In genomic region chr4:84964995-84965557, GRCh38 we compare ENCODE assay signal across 9 cellular contexts. TPM values are rescaled to one million over a fixed set of nuclear protein-coding genes. Genes with fewer than 3 reads are reported as not detected.
A peak's percentile ranks its signal among the peaks of the same experiment; 100 is the strongest.
DNase-seq lines count a peak whose midpoint lies in the region; ATAC-seq and TF ChIP-seq lines count a peak whose summit lies in the region.
"Had no signal": no experiment of that assay in that cellular context is flagged by ENCODE, and none has a peak within 500 bp of the region (broad histone marks: within the 10 kb centered on the region; RNA-seq: fewer than 3 reads in every experiment).

No MANE protein-coding gene starts in this region.

- no peak for ATAC-seq in GM21737 (IDR thresholded peaks at IDR 0.05; ENCODE audit: unreplicated experiment)

- peaks cover 3 to 69% (median 24%) of the 10 kb centered on the region in 6 donors for H3K4me1 ChIP-seq in spleen

- H3K27ac ChIP-seq in spleen = peak overlapping the region in 7 of 8 donors; percentile 88 to 98 (median 93)

- peaks cover 2% of the 10 kb centered on the region for H3K27me3 Mint-ChIP-seq in HFFc6 (ENCODE audit: insufficient read depth)
- peaks cover 74% of the 10 kb centered on the region for H3K27me3 Mint-ChIP-seq in activated naive CD8-positive, alpha-beta T cell treated with anti-CD3 and anti-CD28 coated beads for 36 hours

- intact Hi-C loops in spleen (cut with DNase I; ENCODE audit: low total_unique reads) = no loop called here

- H3K36me3 ChIP-seq in spleen = no peaks in the 10 kb centered on the region

- no peak for TF ChIP-seq CTCF in HFFc6 (IDR thresholded peaks at IDR 0.05)
- no peak for TF ChIP-seq CTCF in spleen (IDR thresholded peaks at IDR 0.05 in 8 of 11, conservative IDR thresholded peaks at IDR 0.05 in 3 of 11)

- peaks cover 38% of the 10 kb centered on the region for H3K4me1 Mint-ChIP-seq in HFFc6 (ENCODE audit: low read depth)
- H3K4me1 Mint-ChIP-seq in activated naive CD8-positive, alpha-beta T cell treated with anti-CD3 and anti-CD28 coated beads for 36 hours = peaks cover 7% of the 10 kb centered on the region

- peak overlapping the region; percentile 90 for H3K4me3 ChIP-seq in iPS-18c (ENCODE audit: insufficient read depth, low read depth, low read length)
- H3K4me3 ChIP-seq in spleen = peak overlapping the region; percentile 50 to 85 (median 68)

- H3K9me3 ChIP-seq in iPS-18c (ENCODE audit: control insufficient read depth, insufficient read depth, low read length) = no peaks in the 10 kb centered on the region
- H3K9me3 ChIP-seq in spleen = no peaks in the 10 kb centered on the region

- peaks cover 5% of the 10 kb centered on the region for H3K36me3 Mint-ChIP-seq in HFFc6 (ENCODE audit: low read depth)
- H3K36me3 Mint-ChIP-seq in activated naive CD8-positive, alpha-beta T cell treated with anti-CD3 and anti-CD28 coated beads for 36 hours = no peaks in the 10 kb centered on the region

- H3K4me3 Mint-ChIP-seq in HFFc6 = peak overlapping the region; percentile 96
- H3K4me3 Mint-ChIP-seq in activated naive CD8-positive, alpha-beta T cell treated with anti-CD3 and anti-CD28 coated beads for 36 hours = peak overlapping the region; percentile 32

- H3K27me3 ChIP-seq in spleen (replicated peaks in 1 of 7) = peaks cover 0 to 41% (median 7%) of the 10 kb centered on the region in 7 donors

- no peaks in the 10 kb centered on the region for H3K9me3 Mint-ChIP-seq in HFFc6
- H3K9me3 Mint-ChIP-seq in activated naive CD8-positive, alpha-beta T cell treated with anti-CD3 and anti-CD28 coated beads for 36 hours = no peaks in the 10 kb centered on the region

- DNase-seq in HFFc6 (no peak), spleen (no peak), GF-D8 (lab: John Stamatoyannopoulos, UW) (no peak), DMS 273 treated with DMSO at 0.1 percent for 48 hours (lab: John Stamatoyannopoulos, UW) (no peak), OCI-M2 (lab: John Stamatoyannopoulos, UW; ENCODE audit: unreplicated experiment) (no peak)
- no peak for DNase-seq in activated naive CD8-positive, alpha-beta T cell treated with anti-CD3 and anti-CD28 coated beads for 36 hours
- DNase-seq: effector memory CD4-positive, alpha-beta T cell had no signal

- 74 to 88% (median 83%) methylated on average over 6 of the region's 6 CpGs for WGBS in spleen, 5 donors

- H3K27ac Mint-ChIP-seq in HFFc6 = peak overlapping the region; percentile 81
- no peak overlapping the region for H3K27ac Mint-ChIP-seq in activated naive CD8-positive, alpha-beta T cell treated with anti-CD3 and anti-CD28 coated beads for 36 hours

- no peak for TF ChIP-seq POLR2A in spleen (IDR thresholded peaks at IDR 0.05)

RNA-seq across cellular contexts. Expression of gene WDFY3, which starts 1.4 kb away (rescaled TPM):
- total RNA-seq in HFFc6 (2021; fragmentation: NEBNext Ultra II Directional; extraction: Animal tissue kit (Norgen Biotek cat#: 25700)) = 10 to 100 TPM; 39.1 to 52.6 (median 48.3) TPM
- under 1 TPM; 0.52 to 0.80 TPM for total RNA-seq in activated naive CD8-positive, alpha-beta T cell treated with anti-CD3 and anti-CD28 coated beads for 36 hours
- 100 to 1,000 TPM; 116 to 208 (median 135) TPM for total RNA-seq in spleen
- 1 to 10 TPM; 1.6 to 3.7 (median 1.9) TPM for polyA plus RNA-seq in spleen

Comparison
In these comparisons a context has a peak if more than half of its experiments do, and no peak if none do; other contexts are left out.
1. RNA of gene WDFY3, which starts 1.4 kb away (total RNA-seq): 116 to 208 TPM in spleen and 39.1 to 52.6 TPM in HFFc6; 0.52 to 0.80 TPM in activated naive CD8-positive, alpha-beta T cell treated with anti-CD3 and anti-CD28 coated beads for 36 hours; every median in the first group is over 10 times any median in the second.